In genomic region chr10:42975558-42976352, GRCh38 we compare ENCODE assay signal across 1 cellular context.
TF ChIP-seq lines count a peak whose summit lies in the region.

No MANE protein-coding gene starts in this region.

TF ChIP-seq in WTC11, 78 proteins besides CTCF, POLR2A, EP300 and RAD21 (continued from another document):
- no peak for TF ChIP-seq CDX4 (CRISPR knock-in tag; IDR thresholded peaks at IDR 0.05; ENCODE audit: borderline replicate concordance)
- TF ChIP-seq NR1H2 (CRISPR knock-in tag; IDR thresholded peaks at IDR 0.05) = no peak
- no peak for TF ChIP-seq ZSCAN18 (CRISPR knock-in tag; IDR thresholded peaks at IDR 0.05)
- TF ChIP-seq CREB1 (CRISPR knock-in tag; IDR thresholded peaks at IDR 0.05) = no peak
- no peak for TF ChIP-seq FOXK1 (CRISPR knock-in tag; IDR thresholded peaks at IDR 0.05)
- TF ChIP-seq ZNF281 (CRISPR knock-in tag; IDR thresholded peaks at IDR 0.05) = no peak
- no peak for TF ChIP-seq USF1 (CRISPR knock-in tag; IDR thresholded peaks at IDR 0.05)
- TF ChIP-seq NFYB (CRISPR knock-in tag; conservative IDR thresholded peaks at IDR 0.05; ENCODE audit: low read depth) = no peak
- no peak for TF ChIP-seq ATF6 (CRISPR knock-in tag; IDR thresholded peaks at IDR 0.05)
